Comparison of ENCODE assay signal across 8 cellular contexts in genomic region chr6:52512199-52512598, GRCh38.
DNase-seq lines count a peak whose midpoint lies in the region; ATAC-seq and TF ChIP-seq lines count a peak whose summit lies in the region.

No MANE protein-coding gene starts in this region.

- no peaks in the 10 kb centered on the region for H3K27me3 ChIP-seq in right cardiac atrium (ENCODE audit: control insufficient read depth, insufficient read depth)

- ATAC-seq in right cardiac atrium (peak; percentile 95 to 96), GM19395 (IDR thresholded peaks at IDR 0.05; ENCODE audit: unreplicated experiment) (no peak)

- WGBS in right cardiac atrium: 31% methylated on average over 4 of the region's 4 CpGs

- peaks cover 16% of the 10 kb centered on the region for H3K4me1 ChIP-seq in right cardiac atrium (ENCODE audit: control insufficient read depth, insufficient read depth, low read length)

- intact Hi-C loops in right cardiac atrium (cut with DNase I) (loop anchor here in 1 of 4 donors (5.0 kb wide), 1 partner anchor 60 kb away; no protein-coding TSS in a partner anchor), posterior vena cava (cut with DNase I) (loop anchor here in 1 of 2 donors (2.0 kb wide), 1 partner anchor 65 kb away; the partner anchor contains the start of gene TRAM2)

- H3K4me3 ChIP-seq in right cardiac atrium (ENCODE audit: low read length): no peak overlapping the region
- no peak overlapping the region for H3K4me3 ChIP-seq in skeletal muscle cell (ENCODE audit: low read depth, low read length)

- H3K9me3 ChIP-seq in right cardiac atrium (ENCODE audit: control insufficient read depth, low read length): no peaks in the 10 kb centered on the region

- TF ChIP-seq POLR2A in erythroblast (IDR thresholded peaks at IDR 0.05; ENCODE audit: low read length): no peak

- peak overlapping the region; percentile 99 for H3K27ac ChIP-seq in right cardiac atrium (ENCODE audit: low read length)

- peak; percentile 83 for DNase-seq in GM04503 (ENCODE audit: low read depth)
- DNase-seq in astrocyte of the hippocampus (ENCODE audit: low read depth, low spot score): peak; percentile 89
- DNase-seq in right cardiac atrium: peak; percentile 72 to 79 (median 73)
- peak; percentile 69 for DNase-seq in skeletal muscle cell (ENCODE audit: low read depth)
- no peak for DNase-seq in SHP77 treated with DMSO at 0.1 percent for 48 hours (lab: John Stamatoyannopoulos, UW)
- no peak for DNase-seq in erythroblast (lab: John Stamatoyannopoulos, UW)
- DNase-seq in posterior vena cava (ENCODE audit: low spot score): no peak

Comparison
In these comparisons a context has a peak if more than half of its experiments do, and no peak if none do; other contexts are left out.
1. DNase-seq: peak in GM04503 (single experiment), astrocyte of the hippocampus (single experiment), right cardiac atrium (3 of 3) and skeletal muscle cell (single experiment); none in SHP77 treated with DMSO at 0.1 percent for 48 hours (single experiment), erythroblast (0 of 2) and posterior vena cava (single experiment).